8 cellular contexts compared by ENCODE assay signal in genomic region chr14:76947838-76948184, GRCh38.
DNase-seq lines count a peak whose midpoint lies in the region; ATAC-seq and TF ChIP-seq lines count a peak whose summit lies in the region.

No MANE protein-coding gene starts in this region.

- no TSS peak for BruUV-seq in mammary epithelial cell (replicated peaks; lab: Mats Ljungman, UMichigan)

- H3K27ac ChIP-seq in mammary epithelial cell (ENCODE audit: insufficient read depth, low read depth, low read length) = peak overlapping the region; percentile 11
- peak overlapping the region; percentile 72 to 84 (median 82) for H3K27ac ChIP-seq in transverse colon

- dilution Hi-C loops in mammary epithelial cell (cut with HindIII; ENCODE audit: low sequenced_read_pairs) = no loop called here

- no peaks in the 10 kb centered on the region for H3K27me3 ChIP-seq in mammary epithelial cell (ENCODE audit: insufficient read depth, low read length)
- no peaks in the 10 kb centered on the region for H3K27me3 ChIP-seq in transverse colon

- H3K9me3 Mint-ChIP-seq in activated CD8-positive, alpha-beta T cell treated with anti-CD3 and anti-CD28 coated beads, Interleukin-2, amount 10 ng/mL, durations not matched to agents 7 days and 5 days (ENCODE audit: insufficient read depth) = no peaks in the 10 kb centered on the region
- H3K9me3 Mint-ChIP-seq in activated CD8-positive, alpha-beta T cell treated with anti-CD3 and anti-CD28 coated beads for 36 hours = no peaks in the 10 kb centered on the region
- H3K9me3 Mint-ChIP-seq in mesothelial cell of epicardium = no peaks in the 10 kb centered on the region

- in situ Hi-C loops in mammary epithelial cell (cut with MboI; ENCODE audit: low sequenced_read_pairs in 2 of 2) = loop anchor here (5.0 kb wide), 1 partner anchor 36 kb away; no protein-coding TSS in a partner anchor
- in situ Hi-C loops in transverse colon (cut with MboI; ENCODE audit: low pct_ligation_motif_present in 1 of 4, low pct_unique_long_range_greater_than_20kb in 1 of 4, low sequenced_read_pairs in 3 of 4) = no loop called here

- no peak for TF ChIP-seq EP300 in transverse colon (IDR thresholded peaks at IDR 0.05; ENCODE audit: low read depth)

- CTCF ChIA-PET in activated CD8-positive, alpha-beta T cell treated with anti-CD3 and anti-CD28 coated beads, Interleukin-2, amount 10 ng/mL, durations not matched to agents 7 days and 5 days (lab: Charles Lee) = interaction anchor here (0.9 to 2.4 kb wide), 21 partner anchors 8 to 122 kb away, joined by 3 to 15 read pairs (median 5); no protein-coding TSS in a partner anchor
- CTCF ChIA-PET in activated CD8-positive, alpha-beta T cell treated with anti-CD3 and anti-CD28 coated beads for 36 hours (lab: Charles Lee) = interaction anchor here (0.7 to 4.0 kb wide), 19 partner anchors 8 to 147 kb away, joined by 3 to 24 read pairs (median 5); no protein-coding TSS in a partner anchor
- CTCF ChIA-PET in mammary epithelial cell (lab: Charles Lee; ENCODE audit: low non-redundant PET) = no interaction called here

- no peaks in the 10 kb centered on the region for H3K27me3 Mint-ChIP-seq in activated CD8-positive, alpha-beta T cell treated with anti-CD3 and anti-CD28 coated beads, Interleukin-2, amount 10 ng/mL, durations not matched to agents 7 days and 5 days (ENCODE audit: low read depth)
- H3K27me3 Mint-ChIP-seq in activated CD8-positive, alpha-beta T cell treated with anti-CD3 and anti-CD28 coated beads for 36 hours = no peaks in the 10 kb centered on the region
- H3K27me3 Mint-ChIP-seq in mesothelial cell of epicardium (ENCODE audit: low read depth) = no peaks in the 10 kb centered on the region

- no peaks in the 10 kb centered on the region for H3K36me3 ChIP-seq in mammary epithelial cell (ENCODE audit: insufficient read depth, low read length)
- no peaks in the 10 kb centered on the region for H3K36me3 ChIP-seq in transverse colon

- peaks cover 54% of the 10 kb centered on the region for H3K4me1 Mint-ChIP-seq in activated CD8-positive, alpha-beta T cell treated with anti-CD3 and anti-CD28 coated beads, Interleukin-2, amount 10 ng/mL, durations not matched to agents 7 days and 5 days (ENCODE audit: low read depth)
- H3K4me1 Mint-ChIP-seq in activated CD8-positive, alpha-beta T cell treated with anti-CD3 and anti-CD28 coated beads for 36 hours (ENCODE audit: low read depth) = peaks cover 35% of the 10 kb centered on the region
- peaks cover 55% of the 10 kb centered on the region for H3K4me1 Mint-ChIP-seq in mesothelial cell of epicardium

- no peak for ATAC-seq in activated CD8-positive, alpha-beta T cell treated with anti-CD3 and anti-CD28 coated beads, Interleukin-2, amount 10 ng/mL, durations not matched to agents 7 days and 5 days
- ATAC-seq in activated CD8-positive, alpha-beta T cell treated with anti-CD3 and anti-CD28 coated beads for 36 hours = no peak
- ATAC-seq in HG02571 (IDR thresholded peaks at IDR 0.05; ENCODE audit: unreplicated experiment) = no peak
- no peak for ATAC-seq in HG03025 (IDR thresholded peaks at IDR 0.05; ENCODE audit: low FRiP score, unreplicated experiment)

- peak overlapping the region; percentile 51 for H3K4me2 ChIP-seq in mammary epithelial cell (ENCODE audit: insufficient read depth, low read depth, low read length)

- no peaks in the 10 kb centered on the region for H3K79me2 ChIP-seq in mammary epithelial cell (ENCODE audit: insufficient read depth, low read length)

- H3K4me3 ChIP-seq in mammary epithelial cell (replicated peaks in 1 of 3; ENCODE audit: insufficient read depth in 1 of 3, low read depth in 2 of 3, low read length in 3 of 3) (no peak overlapping the region), transverse colon (no peak overlapping the region)

- no peak for TF ChIP-seq POLR2A in transverse colon (IDR thresholded peaks at IDR 0.05)

- intact Hi-C loops in activated CD8-positive, alpha-beta T cell treated with anti-CD3 and anti-CD28 coated beads for 36 hours (cut with micrococcal nuclease) = no loop called here
- intact Hi-C loops in mammary epithelial cell (cut with micrococcal nuclease) = loop anchor here (1.0 to 2.0 kb wide), 6 partner anchors 29 to 120 kb away; no protein-coding TSS in a partner anchor
- intact Hi-C loops in transverse colon (cut with DNase I; ENCODE audit: low total_unique reads) = no loop called here

- H4K20me1 ChIP-seq in mammary epithelial cell (ENCODE audit: insufficient read depth, low read length) = no peaks in the 10 kb centered on the region

- POLR2A ChIA-PET in activated CD8-positive, alpha-beta T cell treated with anti-CD3 and anti-CD28 coated beads, Interleukin-2, amount 10 ng/mL, durations not matched to agents 7 days and 5 days (lab: Charles Lee) = interaction anchor here (1.4 to 1.8 kb wide), 3 partner anchors 8 to 80 kb away, joined by 5 to 7 read pairs (median 5); no protein-coding TSS in a partner anchor
- POLR2A ChIA-PET in activated CD8-positive, alpha-beta T cell treated with anti-CD3 and anti-CD28 coated beads for 36 hours (lab: Charles Lee) = interaction anchor here (0.7 to 1.2 kb wide), 4 partner anchors 18 to 773 kb away, joined by 3 to 4 read pairs (median 3); no protein-coding TSS in a partner anchor

- H3K36me3 Mint-ChIP-seq in activated CD8-positive, alpha-beta T cell treated with anti-CD3 and anti-CD28 coated beads, Interleukin-2, amount 10 ng/mL, durations not matched to agents 7 days and 5 days (ENCODE audit: low read depth) = no peaks in the 10 kb centered on the region
- no peaks in the 10 kb centered on the region for H3K36me3 Mint-ChIP-seq in activated CD8-positive, alpha-beta T cell treated with anti-CD3 and anti-CD28 coated beads for 36 hours (ENCODE audit: low read depth)
- H3K36me3 Mint-ChIP-seq in mesothelial cell of epicardium = no peaks in the 10 kb centered on the region

- H2AFZ ChIP-seq in mammary epithelial cell (ENCODE audit: low read depth, low read length) = peak overlapping the region; percentile 29

- no peak for TF ChIP-seq CTCF in activated CD8-positive, alpha-beta T cell treated with anti-CD3 and anti-CD28 coated beads for 36 hours (IDR thresholded peaks at IDR 0.05)
- no peak for TF ChIP-seq CTCF in mammary epithelial cell (conservative IDR thresholded peaks at IDR 0.05 in 1 of 2, IDR thresholded peaks at IDR 0.05 in 1 of 2; ENCODE audit: extremely low read depth in 1 of 2, insufficient read depth in 1 of 2, low read depth in 1 of 2, low read length in 2 of 2)
- TF ChIP-seq CTCF in mesothelial cell of epicardium (IDR thresholded peaks at IDR 0.05; ENCODE audit: unreplicated experiment) = no peak
- no peak for TF ChIP-seq CTCF in transverse colon (IDR thresholded peaks at IDR 0.05)

- H3K4me3 Mint-ChIP-seq in activated CD8-positive, alpha-beta T cell treated with anti-CD3 and anti-CD28 coated beads, Interleukin-2, amount 10 ng/mL, durations not matched to agents 7 days and 5 days = no peak overlapping the region
- no peak overlapping the region for H3K4me3 Mint-ChIP-seq in activated CD8-positive, alpha-beta T cell treated with anti-CD3 and anti-CD28 coated beads for 36 hours
- no peak overlapping the region for H3K4me3 Mint-ChIP-seq in mesothelial cell of epicardium

- peaks cover 42% of the 10 kb centered on the region for H3K4me1 ChIP-seq in mammary epithelial cell (ENCODE audit: insufficient read depth, low read length)
- H3K4me1 ChIP-seq in transverse colon = peaks cover 15 to 25% (median 24%) of the 10 kb centered on the region in 4 donors

- WGBS in mammary epithelial cell (ENCODE audit: low coverage, missing lambda C conversion rate) = 48% methylated on average over 4 of the region's 5 CpGs
- 56 to 68% methylated on average over 3 to 5 of the region's 5 CpGs for WGBS in transverse colon (ENCODE audit: low coverage in 1 of 2), 2 donors

- H3K27ac Mint-ChIP-seq in activated CD8-positive, alpha-beta T cell treated with anti-CD3 and anti-CD28 coated beads, Interleukin-2, amount 10 ng/mL, durations not matched to agents 7 days and 5 days = peak overlapping the region; percentile 53
- H3K27ac Mint-ChIP-seq in activated CD8-positive, alpha-beta T cell treated with anti-CD3 and anti-CD28 coated beads for 36 hours = no peak overlapping the region
- H3K27ac Mint-ChIP-seq in mesothelial cell of epicardium = peak overlapping the region; percentile 95

- H3K9me3 ChIP-seq in mammary epithelial cell (replicated peaks; ENCODE audit: insufficient read depth, low read length) (no peaks in the 10 kb centered on the region), transverse colon (no peaks in the 10 kb centered on the region)

- H3K9ac ChIP-seq in mammary epithelial cell (ENCODE audit: insufficient read depth, low read length) = no peak overlapping the region

- DNase-seq in activated CD8-positive, alpha-beta T cell treated with anti-CD3 and anti-CD28 coated beads, Interleukin-2, amount 10 ng/mL, durations not matched to agents 7 days and 5 days = no peak
- DNase-seq in activated CD8-positive, alpha-beta T cell treated with anti-CD3 and anti-CD28 coated beads for 36 hours = no peak
- no peak for DNase-seq in mammary epithelial cell
- no peak for DNase-seq in mesothelial cell of epicardium (ENCODE audit: low spot score in 2 of 2, unreplicated experiment in 2 of 2)
- no peak for DNase-seq in transverse colon
- DNase-seq in cerebellar cortex (ENCODE audit: low spot score) = no peak

Comparison
In these comparisons a context has a peak if more than half of its experiments do, and no peak if none do; other contexts are left out.
1. in situ Hi-C loops: an anchor here in mammary epithelial cell (5.0 kb wide); none called in transverse colon.